Comparison of ENCODE assay signal across 13 cellular contexts in genomic region chr3:182622241-182622545, GRCh38.
DNase-seq lines count a peak whose midpoint lies in the region; ATAC-seq and TF ChIP-seq lines count a peak whose summit lies in the region.
"Had no signal": no experiment of that assay in that cellular context is flagged by ENCODE, and none has a peak within 500 bp of the region (broad histone marks: within the 10 kb centered on the region; RNA-seq: fewer than 3 reads in every experiment).

No MANE protein-coding gene starts in this region.

- no peak for DNase-seq in DND-41
- no peak for DNase-seq in OCI-LY7 (ENCODE audit: low spot score)
- no peak for DNase-seq in RWPE2 (ENCODE audit: low spot score)
- no peak for DNase-seq in nephron progenitor cell
- no peak for DNase-seq in DMS79 (lab: John Stamatoyannopoulos, UW)
- no peak for DNase-seq in MM.1S
- no peak for DNase-seq in upper lobe of left lung
- DNase-seq: BE2C; C1 segment of cervical spinal cord; CD4-positive, alpha-beta T cell had no signal

- BruUV-seq in OCI-LY7 (replicated peaks; lab: Mats Ljungman, UMichigan): no TSS peak

- CTCF ChIA-PET in OCI-LY7 (lab: Charles Lee; ENCODE audit: unreplicated experiment): no interaction called here

- H3K4me1 ChIP-seq in DND-41 (ENCODE audit: insufficient read depth, low read length) (no peaks in the 10 kb centered on the region), OCI-LY7 (ENCODE audit: insufficient read depth, low read length, poor library complexity, severe bottlenecking) (peaks cover 30% of the 10 kb centered on the region), RWPE2 (ENCODE audit: insufficient read depth, poor library complexity, severe bottlenecking) (peaks cover 22% of the 10 kb centered on the region), MM.1S (ENCODE audit: low read length) (peaks cover 51% of the 10 kb centered on the region), upper lobe of left lung (no peaks in the 10 kb centered on the region)
- H3K4me1 ChIP-seq: BE2C, HAP-1 had no signal

- no peaks in the 10 kb centered on the region for H3K36me3 Mint-ChIP-seq in nephron progenitor cell (ENCODE audit: low read depth)

- H3F3A ChIP-seq in MM.1S (ENCODE audit: insufficient read depth, low read length): peaks cover 12% of the 10 kb centered on the region

- H3K4me3 ChIP-seq in DND-41 (ENCODE audit: low read depth in 1 of 2, low read length in 2 of 2) (no peak overlapping the region), OCI-LY7 (ENCODE audit: low read depth, low read length, poor library complexity, severe bottlenecking) (no peak overlapping the region), RWPE2 (ENCODE audit: severe bottlenecking) (no peak overlapping the region), MM.1S (ENCODE audit: low read length) (no peak overlapping the region), upper lobe of left lung (no peak overlapping the region)
- H3K4me3 ChIP-seq: HAP-1 had no signal

- H3K79me2 ChIP-seq in DND-41 (ENCODE audit: insufficient read depth, low read length): no peaks in the 10 kb centered on the region
- H3K79me2 ChIP-seq in OCI-LY7 (ENCODE audit: insufficient read depth, low read depth, low read length): no peaks in the 10 kb centered on the region
- no peaks in the 10 kb centered on the region for H3K79me2 ChIP-seq in MM.1S (ENCODE audit: low read length)

- H3K9me3 ChIP-seq in DND-41 (ENCODE audit: insufficient read depth, low read length, severe bottlenecking) (no peaks in the 10 kb centered on the region), OCI-LY7 (ENCODE audit: low read length) (peaks cover 6% of the 10 kb centered on the region; the same call in 1 of the 2 replicates), RWPE2 (ENCODE audit: severe bottlenecking) (no peaks in the 10 kb centered on the region), MM.1S (replicated peaks; ENCODE audit: insufficient read depth, low read length) (no peaks in the 10 kb centered on the region), upper lobe of left lung (no peaks in the 10 kb centered on the region)
- H3K9me3 ChIP-seq: BE2C, HAP-1 had no signal

- peaks cover 4% of the 10 kb centered on the region for H3K27me3 Mint-ChIP-seq in nephron progenitor cell (ENCODE audit: low read depth, poor library complexity)

- TF ChIP-seq CTCF in DND-41 (IDR thresholded peaks at IDR 0.05; ENCODE audit: borderline replicate concordance, extremely low read depth, low read length, poor library complexity, severe bottlenecking): peak; percentile 1
- peak; percentile 59 for TF ChIP-seq CTCF in OCI-LY7 (conservative IDR thresholded peaks at IDR 0.05; ENCODE audit: low read length)
- TF ChIP-seq CTCF in RWPE2 (IDR thresholded peaks at IDR 0.05; ENCODE audit: poor library complexity, severe bottlenecking): peak; percentile 43
- peak; percentile 4 for TF ChIP-seq CTCF in nephron progenitor cell (IDR thresholded peaks at IDR 0.05)
- TF ChIP-seq CTCF in MM.1S (IDR thresholded peaks at IDR 0.05; ENCODE audit: low read length): no peak
- no peak for TF ChIP-seq CTCF in upper lobe of left lung (IDR thresholded peaks at IDR 0.05)

- H3K9ac ChIP-seq in DND-41 (ENCODE audit: low read depth, low read length) (no peak overlapping the region), MM.1S (ENCODE audit: low read length) (no peak overlapping the region)

- ATAC-seq in DND-41 (ENCODE audit: insufficient read depth, low read depth): no peak
- ATAC-seq in RWPE2 (ENCODE audit: low read depth): no peak
- ATAC-seq in HG02759 (IDR thresholded peaks at IDR 0.05; ENCODE audit: unreplicated experiment): no peak
- no peak for ATAC-seq in upper lobe of left lung (ENCODE audit: low FRiP score in 2 of 2)

- peaks cover 12% of the 10 kb centered on the region for H3K9me3 Mint-ChIP-seq in nephron progenitor cell
- H3K9me3 Mint-ChIP-seq: CD4-positive, alpha-beta T cell had no signal

- H3K4me2 ChIP-seq in DND-41 (ENCODE audit: insufficient read depth, low read length) (no peak overlapping the region), OCI-LY7 (ENCODE audit: low read length) (no peak overlapping the region), MM.1S (ENCODE audit: low read depth, low read length) (no peak overlapping the region)

- peaks cover 18% of the 10 kb centered on the region for H3K4me1 Mint-ChIP-seq in nephron progenitor cell

- H3K27me3 ChIP-seq in DND-41 (ENCODE audit: insufficient read depth, low read length, poor library complexity) (peaks cover 6% of the 10 kb centered on the region), RWPE2 (ENCODE audit: insufficient read depth, poor library complexity, severe bottlenecking) (no peaks in the 10 kb centered on the region), MM.1S (replicated peaks; ENCODE audit: insufficient read depth, low read length) (no peaks in the 10 kb centered on the region), upper lobe of left lung (no peaks in the 10 kb centered on the region)

- intact Hi-C loops in OCI-LY7 (cut with micrococcal nuclease; ENCODE audit: unreplicated experiment): no loop called here

- H3K27ac ChIP-seq in DND-41 (ENCODE audit: low read length) (no peak overlapping the region), OCI-LY7 (ENCODE audit: low read depth, low read length, poor library complexity, severe bottlenecking) (no peak overlapping the region), RWPE2 (ENCODE audit: poor library complexity, severe bottlenecking) (no peak overlapping the region), MM.1S (ENCODE audit: low read length) (no peak overlapping the region), upper lobe of left lung (no peak overlapping the region)
- H3K27ac ChIP-seq: HL-60 had no signal

- H3K36me3 ChIP-seq in DND-41 (ENCODE audit: insufficient read depth, low read length) (no peaks in the 10 kb centered on the region), OCI-LY7 (ENCODE audit: insufficient read depth, low read length) (no peaks in the 10 kb centered on the region), RWPE2 (ENCODE audit: low read depth) (no peaks in the 10 kb centered on the region), MM.1S (replicated peaks; ENCODE audit: insufficient read depth, low read length) (no peaks in the 10 kb centered on the region), upper lobe of left lung (no peaks in the 10 kb centered on the region)
- H3K36me3 ChIP-seq: BE2C, HAP-1 had no signal

- H3K9me2 ChIP-seq in OCI-LY7 (ENCODE audit: insufficient read depth, low read length) (no peaks in the 10 kb centered on the region), MM.1S (replicated peaks; ENCODE audit: insufficient read depth, low read length) (no peaks in the 10 kb centered on the region)

- H2AFZ ChIP-seq in DND-41 (ENCODE audit: low read depth, low read length) (no peak overlapping the region), OCI-LY7 (ENCODE audit: low read length) (no peak overlapping the region), MM.1S (ENCODE audit: low read length) (no peak overlapping the region)

- no peaks in the 10 kb centered on the region for H4K20me1 ChIP-seq in DND-41 (ENCODE audit: insufficient read depth, low read length)
- H4K20me1 ChIP-seq in OCI-LY7 (ENCODE audit: insufficient read depth, low read length): no peaks in the 10 kb centered on the region
- no peaks in the 10 kb centered on the region for H4K20me1 ChIP-seq in MM.1S (ENCODE audit: insufficient read depth, low read length)

- no peak for TF ChIP-seq POLR2A in upper lobe of left lung (IDR thresholded peaks at IDR 0.05)

- no peak for TF ChIP-seq EP300 in upper lobe of left lung (IDR thresholded peaks at IDR 0.05)

- H3K4me3 Mint-ChIP-seq in nephron progenitor cell: no peak overlapping the region
- H3K4me3 Mint-ChIP-seq: CD4-positive, alpha-beta T cell had no signal

- POLR2A ChIA-PET in OCI-LY7 (lab: Charles Lee): interaction anchor here (0.5 kb wide), 1 partner anchor 23 kb away, joined by 6 read pairs; no protein-coding TSS in a partner anchor

- no peak overlapping the region for H3K27ac Mint-ChIP-seq in nephron progenitor cell
- H3K27ac Mint-ChIP-seq: CD4-positive, alpha-beta T cell had no signal

Comparison
In these comparisons a context has a peak if more than half of its experiments do, and no peak if none do; other contexts are left out.
1. CTCF ChIP-seq: peak in DND-41 (single experiment), OCI-LY7 (single experiment), RWPE2 (single experiment) and nephron progenitor cell (single experiment); none in MM.1S (single experiment) and upper lobe of left lung (0 of 6).